Comparison of ENCODE assay signal across 17 cellular contexts in the genomic region with DNA sequence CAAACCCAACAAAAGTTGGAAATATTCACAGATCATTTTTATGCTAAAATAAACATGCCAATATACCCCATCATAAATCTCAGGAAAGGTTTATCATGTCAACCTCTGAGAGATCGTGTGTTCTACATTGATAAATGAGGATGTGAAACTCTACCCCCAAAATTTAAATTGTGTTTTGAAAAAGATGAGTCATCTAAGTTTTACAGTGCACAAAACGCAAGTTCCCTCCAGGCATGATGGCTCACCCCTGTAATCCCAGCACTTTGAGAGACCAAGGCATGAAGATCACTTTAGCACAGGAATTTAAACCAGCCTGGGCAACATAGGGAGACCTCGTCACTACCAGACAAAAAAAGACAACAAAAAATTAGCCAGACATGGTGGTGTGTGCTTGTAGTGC.
"Had no signal": no experiment of that assay in that cellular context is flagged by ENCODE, and none has a peak within 500 bp of the region (broad histone marks: within the 10 kb centered on the region; RNA-seq: fewer than 3 reads in every experiment).

No MANE protein-coding gene starts in this region.

- H3K27me3 Mint-ChIP-seq: activated CD4-positive, alpha-beta memory T cell treated with anti-CD3 and anti-CD28 coated beads for 36 hours; activated CD4-positive, alpha-beta T cell treated with anti-CD3 and anti-CD28 coated beads for 36 hours; stimulated activated naive CD8-positive, alpha-beta T cell treated with anti-CD3 and anti-CD28 coated beads, Interleukin-15, Interleukin-2, amounts not matched to agents 100 ng/mL and 50 ng/mL, for 24 hours; type B pancreatic cell had no signal

- H3K36me3 Mint-ChIP-seq: activated CD4-positive, alpha-beta memory T cell treated with anti-CD3 and anti-CD28 coated beads for 36 hours; mesothelial cell of epicardium; type B pancreatic cell had no signal

- H3K4me3 ChIP-seq: gastrocnemius medialis, lung, right lobe of liver, smooth muscle cell, suprapubic skin had no signal

- FAIRE-seq: astrocyte had no signal

- H3K9me3 ChIP-seq: gastrocnemius medialis, right lobe of liver, suprapubic skin had no signal

- H3K4me2 ChIP-seq: smooth muscle cell had no signal

- H3K36me3 ChIP-seq: gastrocnemius medialis, right lobe of liver, suprapubic skin had no signal

- H3K27me3 ChIP-seq: gastrocnemius medialis, right lobe of liver, suprapubic skin had no signal

- H3K27ac ChIP-seq: gastrocnemius medialis, right lobe of liver, suprapubic skin, VCaP had no signal

- ATAC-seq: activated CD4-positive, alpha-beta T cell treated with anti-CD3 and anti-CD28 coated beads for 36 hours; activated T-cell treated with anti-CD3 and anti-CD28 coated beads, Interleukin-2, amount 50 U/mL, for 4 hours; gastrocnemius medialis; left colon; right lobe of liver had no signal

- H3K27ac Mint-ChIP-seq: activated CD4-positive, alpha-beta memory T cell treated with anti-CD3 and anti-CD28 coated beads for 36 hours; activated CD4-positive, alpha-beta T cell treated with anti-CD3 and anti-CD28 coated beads for 36 hours; mesothelial cell of epicardium; stimulated activated naive CD8-positive, alpha-beta T cell treated with anti-CD3 and anti-CD28 coated beads, Interleukin-15, Interleukin-2, amounts not matched to agents 100 ng/mL and 50 ng/mL, for 24 hours; type B pancreatic cell had no signal

- H3K4me1 ChIP-seq: gastrocnemius medialis, right lobe of liver, suprapubic skin had no signal

- DNase-seq: activated CD4-positive, alpha-beta memory T cell treated with anti-CD3 and anti-CD28 coated beads for 36 hours; activated CD4-positive, alpha-beta T cell treated with anti-CD3 and anti-CD28 coated beads for 36 hours; activated effector memory CD4-positive, alpha-beta T cell treated with Interleukin-2 at 50 U/mL for 16 hours; activated naive CD4-positive, alpha-beta T cell treated with anti-CD3 and anti-CD28 coated beads, Interleukin-2, amount 50 U/mL, for 16 hours; activated T-cell treated with anti-CD3 and anti-CD28 coated beads, Interleukin-2, amount 50 U/mL, for 4 hours; gastrocnemius medialis; left colon; right lobe of liver; T-helper 9 cell had no signal

- H3K4me1 Mint-ChIP-seq: activated CD4-positive, alpha-beta T cell treated with anti-CD3 and anti-CD28 coated beads for 36 hours; mesothelial cell of epicardium had no signal

- H3K4me3 Mint-ChIP-seq: activated CD4-positive, alpha-beta memory T cell treated with anti-CD3 and anti-CD28 coated beads for 36 hours; activated CD4-positive, alpha-beta T cell treated with anti-CD3 and anti-CD28 coated beads for 36 hours; activated T-cell treated with anti-CD3 and anti-CD28 coated beads, Interleukin-2, amount 50 U/mL, for 4 hours; mesothelial cell of epicardium; stimulated activated naive CD8-positive, alpha-beta T cell treated with anti-CD3 and anti-CD28 coated beads, Interleukin-15, Interleukin-2, amounts not matched to agents 100 ng/mL and 50 ng/mL, for 24 hours; type B pancreatic cell had no signal

- H3K9me3 Mint-ChIP-seq: type B pancreatic cell had no signal
